In genomic region chr6:33914519-33915120, GRCh38 we compare ENCODE assay signal across 8 cellular contexts.
DNase-seq lines count a peak whose midpoint lies in the region; ATAC-seq lines count a peak whose summit lies in the region.
"Had no signal": no experiment of that assay in that cellular context is flagged by ENCODE, and none has a peak within 500 bp of the region (broad histone marks: within the 10 kb centered on the region; RNA-seq: fewer than 3 reads in every experiment).

No MANE protein-coding gene starts in this region.

- peaks cover 3% of the 10 kb centered on the region for H3K36me3 Mint-ChIP-seq in IgD-negative memory B cell

- ATAC-seq in GM21528 (IDR thresholded peaks at IDR 0.05; ENCODE audit: low FRiP score, unreplicated experiment): no peak

- no peaks in the 10 kb centered on the region for H3K27me3 ChIP-seq in effector memory CD4-positive, alpha-beta T cell (replicated peaks; ENCODE audit: control insufficient read depth, insufficient read depth, low read length, poor library complexity, severe bottlenecking)
- peaks cover 0 to 22% (median 0%) of the 10 kb centered on the region in 3 experiments for H3K27me3 ChIP-seq in neuronal stem cell (ENCODE audit: control insufficient read depth in 3 of 3, insufficient read depth in 3 of 3, low read depth in 1 of 3, low read length in 3 of 3)

- no peaks in the 10 kb centered on the region for H3K9me3 ChIP-seq in effector memory CD4-positive, alpha-beta T cell (ENCODE audit: control insufficient read depth, low read length)
- H3K9me3 ChIP-seq in neuronal stem cell (replicated peaks in 1 of 2; ENCODE audit: control insufficient read depth in 2 of 2, insufficient read depth in 1 of 2, low read depth in 1 of 2, low read length in 2 of 2): peaks cover 0 to 2% of the 10 kb centered on the region in 2 donors

- H3K9ac ChIP-seq in neuronal stem cell (ENCODE audit: low read depth, low read length, poor library complexity): no peak overlapping the region

- H2BK5ac ChIP-seq in neuronal stem cell (ENCODE audit: low read length): no peak overlapping the region

- no peak overlapping the region for H2BK12ac ChIP-seq in neuronal stem cell (ENCODE audit: low read length)

- H3K4ac ChIP-seq in neuronal stem cell (ENCODE audit: low read length): no peak overlapping the region

- H3K18ac ChIP-seq in neuronal stem cell (ENCODE audit: low read length): no peak overlapping the region

- H3K9me3 Mint-ChIP-seq in IgD-negative memory B cell: no peaks in the 10 kb centered on the region

- H3K4me2 ChIP-seq in neuronal stem cell (ENCODE audit: insufficient read depth, low read length, poor library complexity, severe bottlenecking): no peak overlapping the region

- H3K14ac ChIP-seq in neuronal stem cell (ENCODE audit: low read length): no peak overlapping the region

- H3K36me3 ChIP-seq in effector memory CD4-positive, alpha-beta T cell (ENCODE audit: control insufficient read depth, insufficient read depth, low read length): no peaks in the 10 kb centered on the region
- no peaks in the 10 kb centered on the region for H3K36me3 ChIP-seq in neuronal stem cell (replicated peaks in 1 of 2; ENCODE audit: control insufficient read depth in 2 of 2, insufficient read depth in 2 of 2, low read length in 2 of 2)

- H2AFZ ChIP-seq in neuronal stem cell (ENCODE audit: low read length): no peak overlapping the region

- DNase-seq in activated CD4-positive, alpha-beta T cell treated with anti-CD3 and anti-CD28 coated beads for 1 hour: peak; percentile 26
- peak; percentile 11 to 18 (median 11) for DNase-seq in effector memory CD4-positive, alpha-beta T cell
- DNase-seq in stimulated activated CD8-positive, alpha-beta memory T cell treated with anti-CD3 and anti-CD28 coated beads, Interleukin-7, amount 100 ng/mL, for 4 hours (ENCODE audit: low read depth in 2 of 2): peak; percentile 24 to 33
- DNase-seq in iPS-NIHi11 (ENCODE audit: low spot score) (no peak), neuronal stem cell (ENCODE audit: low spot score) (no peak)

- H3K23ac ChIP-seq in neuronal stem cell (ENCODE audit: low read depth, low read length, poor library complexity): no peak overlapping the region

- H3K4me3 ChIP-seq in effector memory CD4-positive, alpha-beta T cell (ENCODE audit: insufficient read depth, low read depth, low read length, poor library complexity, severe bottlenecking): no peak overlapping the region
- no peak overlapping the region for H3K4me3 ChIP-seq in neuronal stem cell (ENCODE audit: low read length in 2 of 2)
- H3K4me3 ChIP-seq: coronary artery had no signal

- no peaks in the 10 kb centered on the region for H3K79me1 ChIP-seq in neuronal stem cell (ENCODE audit: low read depth, low read length)

- peak overlapping the region in 3 of 4 donors; percentile 23 to 81 (median 58) for H3K4me3 Mint-ChIP-seq in IgD-negative memory B cell

- peaks cover 9 to 13% (median 10%) of the 10 kb centered on the region in 3 donors for H3K4me1 Mint-ChIP-seq in IgD-negative memory B cell

- H2AK5ac ChIP-seq in neuronal stem cell (ENCODE audit: low read depth, low read length): no peak overlapping the region

- no peak overlapping the region for H2BK15ac ChIP-seq in neuronal stem cell (ENCODE audit: low read length)

- no peak overlapping the region for H4K91ac ChIP-seq in neuronal stem cell (ENCODE audit: low read depth, low read length, poor library complexity)

- no peak overlapping the region for H2BK120ac ChIP-seq in neuronal stem cell (ENCODE audit: low read depth, low read length)

- peak overlapping the region in 1 of 3 donors; percentile 60 for H3K27ac Mint-ChIP-seq in IgD-negative memory B cell

- H3K27me3 Mint-ChIP-seq in IgD-negative memory B cell: peaks cover 3% of the 10 kb centered on the region

- H3K4me1 ChIP-seq in effector memory CD4-positive, alpha-beta T cell (ENCODE audit: control insufficient read depth, insufficient read depth, low read length, poor library complexity, severe bottlenecking): peaks cover 22% of the 10 kb centered on the region
- H3K4me1 ChIP-seq in neuronal stem cell (ENCODE audit: control insufficient read depth in 2 of 2, insufficient read depth in 1 of 2, low read depth in 1 of 2, low read length in 2 of 2): peaks cover 0 to 5% of the 10 kb centered on the region in 2 donors

- no CpG with 5 or more reads among the region's 8 CpGs for WGBS in neuronal stem cell (ENCODE audit: extremely low coverage in 2 of 2, insufficient read length in 2 of 2, insufficient replicate concordance in 1 of 2), 2 donors

- H3K27ac ChIP-seq in effector memory CD4-positive, alpha-beta T cell (ENCODE audit: insufficient read depth, low read length, poor library complexity, severe bottlenecking): no peak overlapping the region
- no peak overlapping the region for H3K27ac ChIP-seq in neuronal stem cell (replicated peaks; ENCODE audit: low read length)
- H3K27ac ChIP-seq: coronary artery had no signal

- no peak overlapping the region for H4K8ac ChIP-seq in neuronal stem cell (ENCODE audit: low read depth, low read length)

Comparison
In these comparisons a context has a peak if more than half of its experiments do, and no peak if none do; other contexts are left out.
1. DNase-seq: peak in activated CD4-positive, alpha-beta T cell treated with anti-CD3 and anti-CD28 coated beads for 1 hour (single experiment), effector memory CD4-positive, alpha-beta T cell (3 of 3) and stimulated activated CD8-positive, alpha-beta memory T cell treated with anti-CD3 and anti-CD28 coated beads, Interleukin-7, amount 100 ng/mL, for 4 hours (2 of 2); none in iPS-NIHi11 (single experiment) and neuronal stem cell (single experiment).